In genomic region chr6:135251416-135251815, GRCh38 we compare ENCODE assay signal across 1 cellular context.
TF ChIP-seq lines count a peak whose summit lies in the region.

No MANE protein-coding gene starts in this region.

TF ChIP-seq in HepG2, 621 proteins besides CTCF, POLR2A, EP300 and RAD21 (continued from another document and continues in another):
- no peak for TF ChIP-seq ZNF329 (CRISPR knock-in tag; IDR thresholded peaks at IDR 0.05; ENCODE audit: low read depth)
- no peak for TF ChIP-seq JUND (CRISPR knock-in tag; IDR thresholded peaks at IDR 0.05)
- TF ChIP-seq CEBPG (CRISPR knock-in tag; IDR thresholded peaks at IDR 0.05), result 0 out of 2 replicates have a peak, but pooled peaks have one; percentile 30
- TF ChIP-seq MYNN (CRISPR knock-in tag; IDR thresholded peaks at IDR 0.05; ENCODE audit: low read depth), result no peak
- TF ChIP-seq ZSCAN12 (CRISPR knock-in tag; IDR thresholded peaks at IDR 0.05), result no peak
- no peak for TF ChIP-seq ZNF280B (CRISPR knock-in tag; IDR thresholded peaks at IDR 0.05; ENCODE audit: borderline replicate concordance)
- TF ChIP-seq, protein P1, sequence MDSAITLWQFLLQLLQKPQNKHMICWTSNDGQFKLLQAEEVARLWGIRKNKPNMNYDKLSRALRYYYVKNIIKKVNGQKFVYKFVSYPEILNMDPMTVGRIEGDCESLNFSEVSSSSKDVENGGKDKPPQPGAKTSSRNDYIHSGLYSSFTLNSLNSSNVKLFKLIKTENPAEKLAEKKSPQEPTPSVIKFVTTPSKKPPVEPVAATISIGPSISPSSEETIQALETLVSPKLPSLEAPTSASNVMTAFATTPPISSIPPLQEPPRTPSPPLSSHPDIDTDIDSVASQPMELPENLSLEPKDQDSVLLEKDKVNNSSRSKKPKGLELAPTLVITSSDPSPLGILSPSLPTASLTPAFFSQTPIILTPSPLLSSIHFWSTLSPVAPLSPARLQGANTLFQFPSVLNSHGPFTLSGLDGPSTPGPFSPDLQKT (CRISPR knock-in tag; IDR thresholded peaks at IDR 0.05; ENCODE audit: borderline replicate concordance), result no peak
- TF ChIP-seq ZNF607 (CRISPR knock-in tag; IDR thresholded peaks at IDR 0.05; ENCODE audit: borderline replicate concordance), result no peak
- no peak for TF ChIP-seq MED1 (CRISPR knock-in tag; IDR thresholded peaks at IDR 0.05)
- no peak for TF ChIP-seq ZBTB39 (CRISPR knock-in tag; IDR thresholded peaks at IDR 0.05)
- TF ChIP-seq, protein P2, sequence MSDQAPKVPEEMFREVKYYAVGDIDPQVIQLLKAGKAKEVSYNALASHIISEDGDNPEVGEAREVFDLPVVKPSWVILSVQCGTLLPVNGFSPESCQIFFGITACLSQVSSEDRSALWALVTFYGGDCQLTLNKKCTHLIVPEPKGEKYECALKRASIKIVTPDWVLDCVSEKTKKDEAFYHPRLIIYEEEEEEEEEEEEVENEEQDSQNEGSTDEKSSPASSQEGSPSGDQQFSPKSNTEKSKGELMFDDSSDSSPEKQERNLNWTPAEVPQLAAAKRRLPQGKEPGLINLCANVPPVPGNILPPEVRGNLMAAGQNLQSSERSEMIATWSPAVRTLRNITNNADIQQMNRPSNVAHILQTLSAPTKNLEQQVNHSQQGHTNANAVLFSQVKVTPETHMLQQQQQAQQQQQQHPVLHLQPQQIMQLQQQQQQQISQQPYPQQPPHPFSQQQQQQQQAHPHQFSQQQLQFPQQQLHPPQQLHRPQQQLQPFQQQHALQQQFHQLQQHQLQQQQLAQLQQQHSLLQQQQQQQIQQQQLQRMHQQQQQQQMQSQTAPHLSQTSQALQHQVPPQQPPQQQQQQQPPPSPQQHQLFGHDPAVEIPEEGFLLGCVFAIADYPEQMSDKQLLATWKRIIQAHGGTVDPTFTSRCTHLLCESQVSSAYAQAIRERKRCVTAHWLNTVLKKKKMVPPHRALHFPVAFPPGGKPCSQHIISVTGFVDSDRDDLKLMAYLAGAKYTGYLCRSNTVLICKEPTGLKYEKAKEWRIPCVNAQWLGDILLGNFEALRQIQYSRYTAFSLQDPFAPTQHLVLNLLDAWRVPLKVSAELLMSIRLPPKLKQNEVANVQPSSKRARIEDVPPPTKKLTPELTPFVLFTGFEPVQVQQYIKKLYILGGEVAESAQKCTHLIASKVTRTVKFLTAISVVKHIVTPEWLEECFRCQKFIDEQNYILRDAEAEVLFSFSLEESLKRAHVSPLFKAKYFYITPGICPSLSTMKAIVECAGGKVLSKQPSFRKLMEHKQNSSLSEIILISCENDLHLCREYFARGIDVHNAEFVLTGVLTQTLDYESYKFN (CRISPR knock-in tag; conservative IDR thresholded peaks at IDR 0.05), result peak; percentile 72
- no peak for TF ChIP-seq ZNF235 (CRISPR knock-in tag; IDR thresholded peaks at IDR 0.05; ENCODE audit: borderline replicate concordance)
- TF ChIP-seq ZNF703 (CRISPR knock-in tag; IDR thresholded peaks at IDR 0.05; ENCODE audit: borderline replicate concordance), result no peak
- TF ChIP-seq, protein P3, sequence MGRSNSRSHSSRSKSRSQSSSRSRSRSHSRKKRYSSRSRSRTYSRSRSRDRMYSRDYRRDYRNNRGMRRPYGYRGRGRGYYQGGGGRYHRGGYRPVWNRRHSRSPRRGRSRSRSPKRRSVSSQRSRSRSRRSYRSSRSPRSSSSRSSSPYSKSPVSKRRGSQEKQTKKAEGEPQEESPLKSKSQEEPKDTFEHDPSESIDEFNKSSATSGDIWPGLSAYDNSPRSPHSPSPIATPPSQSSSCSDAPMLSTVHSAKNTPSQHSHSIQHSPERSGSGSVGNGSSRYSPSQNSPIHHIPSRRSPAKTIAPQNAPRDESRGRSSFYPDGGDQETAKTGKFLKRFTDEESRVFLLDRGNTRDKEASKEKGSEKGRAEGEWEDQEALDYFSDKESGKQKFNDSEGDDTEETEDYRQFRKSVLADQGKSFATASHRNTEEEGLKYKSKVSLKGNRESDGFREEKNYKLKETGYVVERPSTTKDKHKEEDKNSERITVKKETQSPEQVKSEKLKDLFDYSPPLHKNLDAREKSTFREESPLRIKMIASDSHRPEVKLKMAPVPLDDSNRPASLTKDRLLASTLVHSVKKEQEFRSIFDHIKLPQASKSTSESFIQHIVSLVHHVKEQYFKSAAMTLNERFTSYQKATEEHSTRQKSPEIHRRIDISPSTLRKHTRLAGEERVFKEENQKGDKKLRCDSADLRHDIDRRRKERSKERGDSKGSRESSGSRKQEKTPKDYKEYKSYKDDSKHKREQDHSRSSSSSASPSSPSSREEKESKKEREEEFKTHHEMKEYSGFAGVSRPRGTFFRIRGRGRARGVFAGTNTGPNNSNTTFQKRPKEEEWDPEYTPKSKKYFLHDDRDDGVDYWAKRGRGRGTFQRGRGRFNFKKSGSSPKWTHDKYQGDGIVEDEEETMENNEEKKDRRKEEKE (IDR thresholded peaks at IDR 0.05), result no peak
- peak; percentile 65 for TF ChIP-seq RARA (CRISPR knock-in tag; IDR thresholded peaks at IDR 0.05)
- no peak for TF ChIP-seq ATRX (CRISPR knock-in tag; IDR thresholded peaks at IDR 0.05; ENCODE audit: borderline replicate concordance)
- no peak for TF ChIP-seq ZNF44 (CRISPR knock-in tag; IDR thresholded peaks at IDR 0.05)
- no peak for TF ChIP-seq ZNF451 (CRISPR knock-in tag; IDR thresholded peaks at IDR 0.05)
- no peak for TF ChIP-seq PREB (CRISPR knock-in tag; IDR thresholded peaks at IDR 0.05)
- no peak for TF ChIP-seq RFXAP (CRISPR knock-in tag; IDR thresholded peaks at IDR 0.05; ENCODE audit: borderline replicate concordance)
- TF ChIP-seq, protein P4, sequence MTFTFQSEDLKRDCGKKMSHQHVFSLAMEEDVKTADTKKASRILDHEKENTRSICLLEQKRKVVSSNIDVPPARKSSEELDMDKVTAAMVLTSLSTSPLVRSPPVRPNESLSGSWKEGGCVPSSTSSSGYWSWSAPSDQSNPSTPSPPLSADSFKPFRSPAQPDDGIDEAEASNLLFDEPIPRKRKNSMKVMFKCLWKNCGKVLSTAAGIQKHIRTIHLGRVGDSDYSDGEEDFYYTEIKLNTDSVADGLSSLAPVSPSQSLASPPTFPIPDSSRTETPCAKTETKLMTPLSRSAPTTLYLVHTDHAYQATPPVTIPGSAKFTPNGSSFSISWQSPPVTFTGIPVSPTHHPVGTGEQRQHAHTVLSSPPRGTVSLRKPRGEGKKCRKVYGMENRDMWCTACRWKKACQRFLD (CRISPR knock-in tag; IDR thresholded peaks at IDR 0.05; ENCODE audit: borderline replicate concordance), result no peak
- TF ChIP-seq HNRNPL (IDR thresholded peaks at IDR 0.05; ENCODE audit: low read depth, low read length), result peak; percentile 71; the same call in 1 of the 2 replicates
- TF ChIP-seq CHCHD3 (CRISPR knock-in tag; IDR thresholded peaks at IDR 0.05), result no peak
- TF ChIP-seq, protein P5, sequence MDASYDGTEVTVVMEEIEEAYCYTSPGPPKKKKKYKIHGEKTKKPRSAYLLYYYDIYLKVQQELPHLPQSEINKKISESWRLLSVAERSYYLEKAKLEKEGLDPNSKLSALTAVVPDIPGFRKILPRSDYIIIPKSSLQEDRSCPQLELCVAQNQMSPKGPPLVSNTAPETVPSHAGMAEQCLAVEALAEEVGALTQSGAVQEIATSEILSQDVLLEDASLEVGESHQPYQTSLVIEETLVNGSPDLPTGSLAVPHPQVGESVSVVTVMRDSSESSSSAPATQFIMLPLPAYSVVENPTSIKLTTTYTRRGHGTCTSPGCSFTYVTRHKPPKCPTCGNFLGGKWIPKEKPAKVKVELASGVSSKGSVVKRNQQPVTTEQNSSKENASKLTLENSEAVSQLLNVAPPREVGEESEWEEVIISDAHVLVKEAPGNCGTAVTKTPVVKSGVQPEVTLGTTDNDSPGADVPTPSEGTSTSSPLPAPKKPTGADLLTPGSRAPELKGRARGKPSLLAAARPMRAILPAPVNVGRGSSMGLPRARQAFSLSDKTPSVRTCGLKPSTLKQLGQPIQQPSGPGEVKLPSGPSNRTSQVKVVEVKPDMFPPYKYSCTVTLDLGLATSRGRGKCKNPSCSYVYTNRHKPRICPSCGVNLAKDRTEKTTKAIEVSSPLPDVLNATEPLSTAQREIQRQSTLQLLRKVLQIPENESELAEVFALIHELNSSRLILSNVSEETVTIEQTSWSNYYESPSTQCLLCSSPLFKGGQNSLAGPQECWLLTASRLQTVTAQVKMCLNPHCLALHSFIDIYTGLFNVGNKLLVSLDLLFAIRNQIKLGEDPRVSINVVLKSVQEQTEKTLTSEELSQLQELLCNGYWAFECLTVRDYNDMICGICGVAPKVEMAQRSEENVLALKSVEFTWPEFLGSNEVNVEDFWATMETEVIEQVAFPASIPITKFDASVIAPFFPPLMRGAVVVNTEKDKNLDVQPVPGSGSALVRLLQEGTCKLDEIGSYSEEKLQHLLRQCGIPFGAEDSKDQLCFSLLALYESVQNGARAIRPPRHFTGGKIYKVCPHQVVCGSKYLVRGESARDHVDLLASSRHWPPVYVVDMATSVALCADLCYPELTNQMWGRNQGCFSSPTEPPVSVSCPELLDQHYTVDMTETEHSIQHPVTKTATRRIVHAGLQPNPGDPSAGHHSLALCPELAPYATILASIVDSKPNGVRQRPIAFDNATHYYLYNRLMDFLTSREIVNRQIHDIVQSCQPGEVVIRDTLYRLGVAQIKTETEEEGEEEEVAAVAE (CRISPR knock-in tag; IDR thresholded peaks at IDR 0.05; ENCODE audit: borderline replicate concordance), result no peak
- no peak for TF ChIP-seq ZFP36L2 (CRISPR knock-in tag; IDR thresholded peaks at IDR 0.05)
- TF ChIP-seq, protein P6, sequence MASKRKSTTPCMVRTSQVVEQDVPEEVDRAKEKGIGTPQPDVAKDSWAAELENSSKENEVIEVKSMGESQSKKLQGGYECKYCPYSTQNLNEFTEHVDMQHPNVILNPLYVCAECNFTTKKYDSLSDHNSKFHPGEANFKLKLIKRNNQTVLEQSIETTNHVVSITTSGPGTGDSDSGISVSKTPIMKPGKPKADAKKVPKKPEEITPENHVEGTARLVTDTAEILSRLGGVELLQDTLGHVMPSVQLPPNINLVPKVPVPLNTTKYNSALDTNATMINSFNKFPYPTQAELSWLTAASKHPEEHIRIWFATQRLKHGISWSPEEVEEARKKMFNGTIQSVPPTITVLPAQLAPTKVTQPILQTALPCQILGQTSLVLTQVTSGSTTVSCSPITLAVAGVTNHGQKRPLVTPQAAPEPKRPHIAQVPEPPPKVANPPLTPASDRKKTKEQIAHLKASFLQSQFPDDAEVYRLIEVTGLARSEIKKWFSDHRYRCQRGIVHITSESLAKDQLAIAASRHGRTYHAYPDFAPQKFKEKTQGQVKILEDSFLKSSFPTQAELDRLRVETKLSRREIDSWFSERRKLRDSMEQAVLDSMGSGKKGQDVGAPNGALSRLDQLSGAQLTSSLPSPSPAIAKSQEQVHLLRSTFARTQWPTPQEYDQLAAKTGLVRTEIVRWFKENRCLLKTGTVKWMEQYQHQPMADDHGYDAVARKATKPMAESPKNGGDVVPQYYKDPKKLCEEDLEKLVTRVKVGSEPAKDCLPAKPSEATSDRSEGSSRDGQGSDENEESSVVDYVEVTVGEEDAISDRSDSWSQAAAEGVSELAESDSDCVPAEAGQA (IDR thresholded peaks at IDR 0.05; ENCODE audit: low read depth), result no peak
- TF ChIP-seq, protein P6 (CRISPR knock-in tag; IDR thresholded peaks at IDR 0.05; ENCODE audit: borderline replicate concordance), result no peak
